ENCODE assay signal across 7 cellular contexts in genomic region chr22:50305393-50305657, GRCh38. TPM values are rescaled to one million over a fixed set of nuclear protein-coding genes. Genes with fewer than 3 reads are reported as not detected.
DNase-seq lines count a peak whose midpoint lies in the region; ATAC-seq and TF ChIP-seq lines count a peak whose summit lies in the region.
"Had no signal": no experiment of that assay in that cellular context is flagged by ENCODE, and none has a peak within 500 bp of the region (broad histone marks: within the 10 kb centered on the region; RNA-seq: fewer than 3 reads in every experiment).

No MANE protein-coding gene starts in this region.

- peak overlapping the region; percentile 86 for H3K27ac ChIP-seq in angular gyrus (ENCODE audit: low read depth, low read length)
- no peak overlapping the region for H3K27ac ChIP-seq in MM.1S (ENCODE audit: low read length)

- peaks cover 62% of the 10 kb centered on the region for H3K4me1 Mint-ChIP-seq in mesothelial cell of epicardium

- no peaks in the 10 kb centered on the region for H3K27me3 ChIP-seq in MM.1S (replicated peaks; ENCODE audit: insufficient read depth, low read length)

- H3K9me2 ChIP-seq in MM.1S (replicated peaks; ENCODE audit: insufficient read depth, low read length), result no peaks in the 10 kb centered on the region

- POLR2A ChIA-PET in AG04449 (lab: Yijun Ruan, JAX), result interaction anchor here (0.5 to 4.7 kb wide), 9 partner anchors 9 to 220 kb away, joined by 3 to 43 read pairs (median 3); partner anchors contain the start of genes MAPK12 and SCO2

- H3K9me3 Mint-ChIP-seq in mesothelial cell of epicardium, result no peaks in the 10 kb centered on the region
- H3K9me3 Mint-ChIP-seq: activated B cell treated with CpG ODN at 0.5 μM for 24 hours had no signal

- H4K20me1 ChIP-seq in MM.1S (ENCODE audit: insufficient read depth, low read length), result no peaks in the 10 kb centered on the region

- no peak overlapping the region for H2AFZ ChIP-seq in MM.1S (ENCODE audit: low read length)

- H3K79me2 ChIP-seq in MM.1S (ENCODE audit: low read length), result peaks cover 35% of the 10 kb centered on the region

- H3K4me2 ChIP-seq in MM.1S (ENCODE audit: low read depth, low read length), result no peak overlapping the region

- H3K27me3 Mint-ChIP-seq in mesothelial cell of epicardium (ENCODE audit: low read depth), result no peaks in the 10 kb centered on the region

- no peaks in the 10 kb centered on the region for H3K36me3 Mint-ChIP-seq in mesothelial cell of epicardium

- no peaks in the 10 kb centered on the region for H3K36me3 ChIP-seq in MM.1S (replicated peaks; ENCODE audit: insufficient read depth, low read length)

- H3K9ac ChIP-seq in MM.1S (ENCODE audit: low read length), result no peak overlapping the region

- no peaks in the 10 kb centered on the region for H3K9me3 ChIP-seq in MM.1S (replicated peaks; ENCODE audit: insufficient read depth, low read length)

- peak overlapping the region; percentile 90 for H3K4me3 Mint-ChIP-seq in mesothelial cell of epicardium

- TF ChIP-seq CTCF in AG04449 (IDR thresholded peaks at IDR 0.05; ENCODE audit: insufficient read depth, low read length, missing control alignments), result no peak
- TF ChIP-seq CTCF in mesothelial cell of epicardium (IDR thresholded peaks at IDR 0.05; ENCODE audit: unreplicated experiment), result no peak
- TF ChIP-seq CTCF in MM.1S (IDR thresholded peaks at IDR 0.05; ENCODE audit: low read length), result no peak

- H3F3A ChIP-seq in MM.1S (ENCODE audit: insufficient read depth, low read length), result peaks cover 9% of the 10 kb centered on the region

- CTCF ChIA-PET in AG04449 (lab: Yijun Ruan, JAX), result interaction anchor here (1.1 to 4.0 kb wide), 10 partner anchors 11 to 220 kb away, joined by 3 to 24 read pairs (median 6); partner anchors contain the start of genes HDAC10 and SCO2

- peak overlapping the region; percentile 89 for H3K4me3 ChIP-seq in AG04449 (ENCODE audit: low read depth, low read length)
- no peak overlapping the region for H3K4me3 ChIP-seq in MM.1S (ENCODE audit: low read length)

- H3K27ac Mint-ChIP-seq in mesothelial cell of epicardium, result peak overlapping the region; percentile 99
- H3K27ac Mint-ChIP-seq: activated B cell treated with CpG ODN at 0.5 μM for 24 hours had no signal

- H3K4me1 ChIP-seq in MM.1S (ENCODE audit: low read length), result peaks cover 22% of the 10 kb centered on the region

- no peak for DNase-seq in AG04449 (ENCODE audit: low read depth, low spot score)
- no peak for DNase-seq in mesothelial cell of epicardium (ENCODE audit: low spot score in 2 of 2, unreplicated experiment in 2 of 2)
- no peak for DNase-seq in MM.1S
- DNase-seq: activated B cell treated with CpG ODN at 0.5 μM for 24 hours had no signal

- ATAC-seq in GM21447 (IDR thresholded peaks at IDR 0.05; ENCODE audit: unreplicated experiment) (no peak), GM21529 (IDR thresholded peaks at IDR 0.05; ENCODE audit: unreplicated experiment) (no peak)

RNA-seq across cellular contexts. Expression of gene PLXNB2, which starts 2.1 kb away (rescaled TPM):
- total RNA-seq in mesothelial cell of epicardium, result 467 to 493 TPM (median 468 TPM) in 3 replicates

RNA-seq across cellular contexts. Expression of gene DENND6B, which starts 21.5 kb away (rescaled TPM):
- 19.0 to 20.7 TPM (median 19.2 TPM) in 3 replicates for total RNA-seq in mesothelial cell of epicardium

RNA-seq across cellular contexts. Expression of gene MAPK11, which starts 35.1 kb away (rescaled TPM):
- 5.9 to 8.4 TPM (median 8.3 TPM) in 3 replicates for total RNA-seq in mesothelial cell of epicardium

RNA-seq across cellular contexts. Expression of gene PPP6R2, which starts 37.8 kb away (rescaled TPM):
- 79.4 to 83.7 TPM (median 80.1 TPM) in 3 replicates for total RNA-seq in mesothelial cell of epicardium

RNA-seq across cellular contexts. Expression of gene MAPK12, which starts 43.8 kb away (rescaled TPM):
- 55.6 to 63.3 TPM (median 57.2 TPM) in 3 replicates for total RNA-seq in mesothelial cell of epicardium
